Comparison of ENCODE assay signal across 8 cellular contexts in genomic region chr1:15851251-15852035, GRCh38. TPM values are rescaled to one million over a fixed set of nuclear protein-coding genes. Genes with fewer than 3 reads are reported as not detected.
DNase-seq lines count a peak whose midpoint lies in the region; ATAC-seq, FAIRE-seq and TF ChIP-seq lines count a peak whose summit lies in the region.

No MANE protein-coding gene starts in this region.

- TF ChIP-seq POLR2A in esophagus squamous epithelium (IDR thresholded peaks at IDR 0.05) (no peak), gastrocnemius medialis (IDR thresholded peaks at IDR 0.05) (no peak)

- H3K4me3 ChIP-seq in OCI-LY7 (ENCODE audit: low read depth, low read length, poor library complexity, severe bottlenecking) (peak overlapping the region; percentile 87), esophagus squamous epithelium (no peak overlapping the region), gastrocnemius medialis (peak overlapping the region; percentile 4 to 79 (median 16))

- DNase-seq in GM19239 (ENCODE audit: insufficient read length, low spot score) = no peak
- peak; percentile 19 for DNase-seq in OCI-LY7 (ENCODE audit: low spot score)
- DNase-seq in esophagus squamous epithelium (lab: John Stamatoyannopoulos, UW) = no peak
- DNase-seq in gastrocnemius medialis = no peak
- no peak for DNase-seq in HPDE6-E6E7 (ENCODE audit: extremely low spot score)
- no peak for DNase-seq in SHP77 treated with DMSO at 0.1 percent for 48 hours (lab: John Stamatoyannopoulos, UW)
- DNase-seq in NCI-H1930 (lab: John Stamatoyannopoulos, UW) = no peak
- DNase-seq in SHP77 (lab: John Stamatoyannopoulos, UW) = no peak

- POLR2A ChIA-PET in OCI-LY7 (lab: Charles Lee) = interaction anchor here (0.6 to 2.8 kb wide), 5 partner anchors 10 to 145 kb away, joined by 3 to 19 read pairs (median 4); no protein-coding TSS in a partner anchor

- H3K9me3 ChIP-seq in OCI-LY7 (ENCODE audit: low read length) = no peaks in the 10 kb centered on the region
- no peaks in the 10 kb centered on the region for H3K9me3 ChIP-seq in esophagus squamous epithelium
- H3K9me3 ChIP-seq in gastrocnemius medialis = no peaks in the 10 kb centered on the region

- H3K27ac ChIP-seq in OCI-LY7 (ENCODE audit: low read depth, low read length, poor library complexity, severe bottlenecking) = peak overlapping the region; percentile 19
- peak overlapping the region in 3 of 4 donors; percentile 47 to 99 (median 96) for H3K27ac ChIP-seq in esophagus squamous epithelium
- peak overlapping the region; percentile 90 to 99 (median 98) for H3K27ac ChIP-seq in gastrocnemius medialis

- no TSS peak for BruUV-seq in OCI-LY7 (replicated peaks; lab: Mats Ljungman, UMichigan)

- peaks cover 89% of the 10 kb centered on the region for H3K79me2 ChIP-seq in OCI-LY7 (ENCODE audit: insufficient read depth, low read depth, low read length)

- CTCF ChIA-PET in OCI-LY7 (lab: Charles Lee; ENCODE audit: unreplicated experiment) = no interaction called here

- intact Hi-C loops in OCI-LY7 (cut with micrococcal nuclease; ENCODE audit: unreplicated experiment) = no loop called here
- intact Hi-C loops in esophagus squamous epithelium (cut with DNase I) = no loop called here
- intact Hi-C loops in gastrocnemius medialis (cut with DNase I; ENCODE audit: low total_unique reads) = no loop called here

- peaks cover 34% of the 10 kb centered on the region for H3K4me1 ChIP-seq in OCI-LY7 (ENCODE audit: insufficient read depth, low read length, poor library complexity, severe bottlenecking)
- H3K4me1 ChIP-seq in esophagus squamous epithelium = peaks cover 27 to 74% (median 33%) of the 10 kb centered on the region in 3 donors
- H3K4me1 ChIP-seq in gastrocnemius medialis = peaks cover 64% of the 10 kb centered on the region in 2 donors

- in situ Hi-C loops in gastrocnemius medialis (cut with MboI; ENCODE audit: low sequenced_read_pairs in 4 of 4) = loop anchor here in 1 of 4 donors (5.0 kb wide), 1 partner anchor 36 kb away; no protein-coding TSS in a partner anchor

- peaks cover 31% of the 10 kb centered on the region for H3K36me3 ChIP-seq in OCI-LY7 (ENCODE audit: insufficient read depth, low read length)
- H3K36me3 ChIP-seq in esophagus squamous epithelium = peaks cover 0 to 7% (median 0%) of the 10 kb centered on the region in 3 donors
- H3K36me3 ChIP-seq in gastrocnemius medialis = no peaks in the 10 kb centered on the region

- H3K27me3 ChIP-seq in esophagus squamous epithelium (no peaks in the 10 kb centered on the region), gastrocnemius medialis (no peaks in the 10 kb centered on the region)

- 52 to 60% methylated on average over 16 of the region's 16 CpGs for WGBS in esophagus squamous epithelium, 2 donors

- peaks cover 18% of the 10 kb centered on the region for H4K20me1 ChIP-seq in OCI-LY7 (ENCODE audit: insufficient read depth, low read length)

- H3K9me2 ChIP-seq in OCI-LY7 (ENCODE audit: insufficient read depth, low read length) = no peaks in the 10 kb centered on the region

- TF ChIP-seq CTCF in OCI-LY7 (conservative IDR thresholded peaks at IDR 0.05; ENCODE audit: low read length) = no peak
- TF ChIP-seq CTCF in esophagus squamous epithelium (IDR thresholded peaks at IDR 0.05) = no peak
- no peak for TF ChIP-seq CTCF in gastrocnemius medialis (IDR thresholded peaks at IDR 0.05 in 4 of 5, conservative IDR thresholded peaks at IDR 0.05 in 1 of 5)

- H2AFZ ChIP-seq in OCI-LY7 (ENCODE audit: low read length) = no peak overlapping the region

- peak overlapping the region; percentile 94 for H3K4me2 ChIP-seq in OCI-LY7 (ENCODE audit: low read length)

- ATAC-seq in gastrocnemius medialis = no peak

- FAIRE-seq in GM19239 (lab: Jason Lieb, UNC) = peak; percentile 14

RNA-seq across cellular contexts. Expression of gene SPEN, which starts 3.9 kb away (rescaled TPM):
- 40.7 and 41.4 TPM in 2 replicates for total RNA-seq in OCI-LY7 (2014; rRNA removed; shearing (Covaris generic))
- total RNA-seq in OCI-LY7 (2022) = 87.1 and 90.3 TPM in 2 replicates
- 10 to 100 TPM; 22.4 to 36.0 (median 30.5) TPM for total RNA-seq in esophagus squamous epithelium
- 10 to 100 TPM; 21.7 to 55.5 (median 38.0) TPM for total RNA-seq in gastrocnemius medialis

RNA-seq across cellular contexts. Expression of gene UQCRHL, which starts 44.0 kb away (rescaled TPM):
- total RNA-seq in OCI-LY7 (2014; rRNA removed; shearing (Covaris generic)) = 12.4 and 15.0 TPM in 2 replicates
- total RNA-seq in OCI-LY7 (2022) = 2.4 and 3.4 TPM in 2 replicates
- total RNA-seq in esophagus squamous epithelium = 1 to 10 TPM in 1 of 4 donors, under 1 TPM in 3; 0.64 to 1.8 (median 0.78) TPM
- total RNA-seq in gastrocnemius medialis = 1 to 10 TPM; 1.2 to 2.4 (median 1.2) TPM

Comparison
In these comparisons a context has a peak if more than half of its experiments do, and no peak if none do; other contexts are left out.
1. H3K27ac ChIP-seq: peak in every context shown above with its lines; median percentile 98 in gastrocnemius medialis; 96 in esophagus squamous epithelium; 19 in OCI-LY7.
2. H3K4me3 ChIP-seq: peak in OCI-LY7 (single experiment) and gastrocnemius medialis (4 of 4); none in esophagus squamous epithelium (0 of 4).